1 cellular context compared by ENCODE assay signal in genomic region chr6:30954631-30955366, GRCh38.
TF ChIP-seq lines count a peak whose summit lies in the region.

No MANE protein-coding gene starts in this region.

TF ChIP-seq in IMR-90, 13 proteins besides CTCF, POLR2A, EP300 and RAD21:
- TF ChIP-seq, protein P1, sequence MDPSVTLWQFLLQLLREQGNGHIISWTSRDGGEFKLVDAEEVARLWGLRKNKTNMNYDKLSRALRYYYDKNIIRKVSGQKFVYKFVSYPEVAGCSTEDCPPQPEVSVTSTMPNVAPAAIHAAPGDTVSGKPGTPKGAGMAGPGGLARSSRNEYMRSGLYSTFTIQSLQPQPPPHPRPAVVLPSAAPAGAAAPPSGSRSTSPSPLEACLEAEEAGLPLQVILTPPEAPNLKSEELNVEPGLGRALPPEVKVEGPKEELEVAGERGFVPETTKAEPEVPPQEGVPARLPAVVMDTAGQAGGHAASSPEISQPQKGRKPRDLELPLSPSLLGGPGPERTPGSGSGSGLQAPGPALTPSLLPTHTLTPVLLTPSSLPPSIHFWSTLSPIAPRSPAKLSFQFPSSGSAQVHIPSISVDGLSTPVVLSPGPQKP (IDR thresholded peaks at IDR 0.05; ENCODE audit: borderline replicate concordance, low read depth, low read length): no peak
- TF ChIP-seq CEBPB (IDR thresholded peaks at IDR 0.05; ENCODE audit: low read depth, low read length): no peak
- no peak for TF ChIP-seq RCOR1 (IDR thresholded peaks at IDR 0.05; ENCODE audit: insufficient replicate concordance, low read length)
- no peak for TF ChIP-seq CHD1 (IDR thresholded peaks at IDR 0.05; ENCODE audit: low read depth, low read length)
- no peak for TF ChIP-seq FOS (IDR thresholded peaks at IDR 0.05; ENCODE audit: low read depth, low read length)
- no peak for TF ChIP-seq MXI1 (IDR thresholded peaks at IDR 0.05; ENCODE audit: borderline replicate concordance, low read depth, low read length)
